In the genomic region with DNA sequence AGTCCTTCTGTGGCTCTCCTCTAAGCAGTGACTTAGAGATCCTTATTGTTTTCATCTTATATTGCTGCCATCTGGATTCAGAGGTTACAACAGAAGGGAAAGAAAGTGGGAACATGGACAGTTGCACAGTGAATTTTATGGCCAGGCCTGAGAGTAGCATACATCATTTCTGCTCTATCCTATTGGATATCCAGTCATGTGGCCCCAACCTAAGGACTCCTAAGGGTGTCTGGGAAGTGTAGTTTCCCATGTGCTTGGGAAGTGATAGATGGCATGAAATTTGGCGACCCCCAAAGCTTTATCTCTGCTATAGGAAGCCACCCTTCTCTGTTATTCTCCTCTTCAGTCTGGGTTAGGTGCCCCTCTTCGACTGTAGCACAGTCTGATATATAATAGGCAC, we compare ENCODE assay signal across 1 cellular context.
TF ChIP-seq lines count a peak whose summit lies in the region.

No MANE protein-coding gene starts in this region.

TF ChIP-seq in A549, 52 proteins besides CTCF, POLR2A, EP300 and RAD21 (continued from another document):
- no peak for TF ChIP-seq ESRRA (IDR thresholded peaks at IDR 0.05; ENCODE audit: borderline replicate concordance, low read length)
- no peak for TF ChIP-seq EHMT2 (IDR thresholded peaks at IDR 0.05; ENCODE audit: low read depth)
- no peak for TF ChIP-seq HDAC2 (IDR thresholded peaks at IDR 0.05)
- no peak for TF ChIP-seq RNF2 (IDR thresholded peaks at IDR 0.05; ENCODE audit: borderline replicate concordance, low read depth)
- no peak for TF ChIP-seq FOSL2 (IDR thresholded peaks at IDR 0.05)
- TF ChIP-seq FOSL2 (CRISPR knock-in tag; IDR thresholded peaks at IDR 0.05): no peak
- TF ChIP-seq, protein P1, sequence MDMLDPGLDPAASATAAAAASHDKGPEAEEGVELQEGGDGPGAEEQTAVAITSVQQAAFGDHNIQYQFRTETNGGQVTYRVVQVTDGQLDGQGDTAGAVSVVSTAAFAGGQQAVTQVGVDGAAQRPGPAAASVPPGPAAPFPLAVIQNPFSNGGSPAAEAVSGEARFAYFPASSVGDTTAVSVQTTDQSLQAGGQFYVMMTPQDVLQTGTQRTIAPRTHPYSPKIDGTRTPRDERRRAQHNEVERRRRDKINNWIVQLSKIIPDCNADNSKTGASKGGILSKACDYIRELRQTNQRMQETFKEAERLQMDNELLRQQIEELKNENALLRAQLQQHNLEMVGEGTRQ (IDR thresholded peaks at IDR 0.05): no peak
- no peak for TF ChIP-seq KDM5A (IDR thresholded peaks at IDR 0.05)
- no peak for TF ChIP-seq PHF8 (IDR thresholded peaks at IDR 0.05; ENCODE audit: borderline replicate concordance, low read depth)
- TF ChIP-seq NFE2L2 (conservative IDR thresholded peaks at IDR 0.05; ENCODE audit: low read length): no peak
- TF ChIP-seq ZFP36 (IDR thresholded peaks at IDR 0.05; ENCODE audit: borderline replicate concordance, partially characterized antibody): no peak
- TF ChIP-seq BHLHE40 (IDR thresholded peaks at IDR 0.05; ENCODE audit: low read depth, low read length): no peak
